In the genomic region with DNA sequence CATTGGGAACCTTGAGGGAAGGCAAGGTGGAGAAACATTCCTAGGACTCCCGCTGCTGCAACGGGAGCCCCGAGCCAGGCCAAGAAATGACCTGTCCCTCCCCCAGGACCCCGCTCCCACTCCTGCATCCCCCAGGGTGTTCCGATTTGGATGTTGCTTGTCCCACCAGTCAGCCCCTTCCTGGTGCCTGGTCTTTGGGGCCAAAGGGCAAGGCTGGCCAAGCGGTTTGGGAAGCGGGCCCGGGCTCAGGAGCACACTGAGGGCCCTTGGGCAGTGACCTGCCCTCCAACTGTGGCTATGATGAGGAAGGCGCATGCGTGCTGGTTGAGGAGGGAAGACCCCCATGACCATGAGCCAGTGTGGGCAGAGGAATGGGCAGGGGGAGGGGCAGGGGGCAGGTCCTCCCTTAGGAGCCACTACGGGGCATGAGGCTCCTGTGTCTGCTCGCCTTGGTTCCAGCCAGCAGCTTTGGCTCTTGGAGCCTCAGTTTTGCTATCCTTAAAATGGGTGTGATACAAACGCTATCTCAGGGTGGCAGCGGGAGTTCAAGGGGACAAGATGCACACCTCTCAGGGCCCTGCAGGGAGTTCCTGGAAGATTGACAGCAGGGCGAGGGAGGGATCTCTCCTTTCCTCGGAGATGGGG, we compare ENCODE assay signal across 12 cellular contexts. TPM values are rescaled to one million over a fixed set of nuclear protein-coding genes. Genes with fewer than 3 reads are reported as not detected.
DNase-seq lines count a peak whose midpoint lies in the region; ATAC-seq, FAIRE-seq and TF ChIP-seq lines count a peak whose summit lies in the region.
"Had no signal": no experiment of that assay in that cellular context is flagged by ENCODE, and none has a peak within 500 bp of the region (broad histone marks: within the 10 kb centered on the region; RNA-seq: fewer than 3 reads in every experiment).

No MANE protein-coding gene starts in this region.

- no peaks in the 10 kb centered on the region for H4K20me1 ChIP-seq in K562 (replicated peaks; ENCODE audit: control insufficient read depth, insufficient read depth, low read length)

- H3K9me1 ChIP-seq in K562 (ENCODE audit: control insufficient read depth, insufficient read depth, low read length), result no peaks in the 10 kb centered on the region

- TF ChIP-seq CTCF in K562 (IDR thresholded peaks at IDR 0.05 in 2 of 3, conservative IDR thresholded peaks at IDR 0.05 in 1 of 3; ENCODE audit: insufficient read depth in 2 of 3, low read depth in 1 of 3, low read length in 3 of 3), result no peak
- TF ChIP-seq CTCF in ovary (IDR thresholded peaks at IDR 0.05), result no peak
- TF ChIP-seq CTCF in upper lobe of right lung (IDR thresholded peaks at IDR 0.05), result no peak

- no TSS peak for BruUV-seq in K562 (replicated peaks; lab: Mats Ljungman, UMichigan)

- H3K4me3 ChIP-seq in K562 (no peak overlapping the region), right cardiac atrium (ENCODE audit: low read length) (no peak overlapping the region), ovary (no peak overlapping the region), upper lobe of right lung (no peak overlapping the region)

- no peaks in the 10 kb centered on the region for H3K79me2 ChIP-seq in K562 (ENCODE audit: control insufficient read depth, insufficient read depth, low read length)

- 71% methylated on average over 10 of the region's 16 CpGs for WGBS in K562 (ENCODE audit: insufficient coverage, low coverage, missing lambda C conversion rate)
- WGBS in right cardiac atrium, result 67% methylated on average over 16 of the region's 16 CpGs
- WGBS in ovary, 3 donors, result 57 to 72% (median 58%) methylated on average over 16 of the region's 16 CpGs

- H3K4me1 ChIP-seq in K562 (replicated peaks in 1 of 2; ENCODE audit: control insufficient read depth in 2 of 2, insufficient read depth in 2 of 2, low read length in 2 of 2) (peaks cover under 1 to 40% of the 10 kb centered on the region in 2 experiments; a peak in 3 of 5 replicates), right cardiac atrium (ENCODE audit: control insufficient read depth, insufficient read depth, low read length) (peaks cover 2% of the 10 kb centered on the region), ovary (ENCODE audit: insufficient read depth) (peaks cover 24% of the 10 kb centered on the region), upper lobe of right lung (peaks cover 18% of the 10 kb centered on the region)

- peak overlapping the region in 1 of 2 experiments; percentile 5; a peak in 1 of 4 replicates for H3K9ac ChIP-seq in K562 (ENCODE audit: insufficient read depth in 1 of 2, low read depth in 2 of 2, low read length in 2 of 2)
- H3K9ac ChIP-seq: KMS-11 had no signal

- H3K36me3 ChIP-seq in K562 (ENCODE audit: control insufficient read depth, insufficient read depth, low read length) (no peaks in the 10 kb centered on the region), ovary (no peaks in the 10 kb centered on the region), upper lobe of right lung (no peaks in the 10 kb centered on the region)

- H3K9me3 ChIP-seq in K562 (replicated peaks; ENCODE audit: control insufficient read depth, insufficient read depth, low read depth, low read length), result 0 out of 2 replicates have a peak, but pooled peaks cover 4% of the 10 kb centered on the region
- no peaks in the 10 kb centered on the region for H3K9me3 ChIP-seq in right cardiac atrium (ENCODE audit: control insufficient read depth, low read length)
- no peaks in the 10 kb centered on the region for H3K9me3 ChIP-seq in ovary
- H3K9me3 ChIP-seq in upper lobe of right lung, result no peaks in the 10 kb centered on the region

- intact Hi-C loops in K562 (cut with micrococcal nuclease) (no loop called here), right cardiac atrium (cut with DNase I) (loop anchor here in 1 of 4 donors (2.0 kb wide), 1 partner anchor 45 kb away; no protein-coding TSS in a partner anchor), ovary (cut with DNase I) (loop anchor here in 2 of 4 donors (2.0 to 10.0 kb wide), 3 partner anchors 39 to 53 kb away; partner anchors contain the start of gene RBM38 (in 1 of the 2)), upper lobe of right lung (cut with DNase I) (no loop called here)

- H3K27me3 ChIP-seq in K562 (ENCODE audit: control insufficient read depth in 2 of 2, insufficient read depth in 2 of 2, low read length in 2 of 2) (no peaks in the 10 kb centered on the region), right cardiac atrium (ENCODE audit: control insufficient read depth, insufficient read depth) (no peaks in the 10 kb centered on the region), ovary (no peaks in the 10 kb centered on the region), upper lobe of right lung (no peaks in the 10 kb centered on the region)

- FAIRE-seq in K562 (lab: Jason Lieb, UNC), result no peak
- FAIRE-seq: bronchial epithelial cell had no signal

- POLR2A ChIA-PET in K562 (lab: Yijun Ruan, JAX), result interaction anchor here (0.6 to 1.6 kb wide), 5 partner anchors 9 to 195 kb away, joined by 3 to 6 read pairs (median 3); no protein-coding TSS in a partner anchor

- DNase-seq in K562 (ENCODE audit: extremely low read depth in 1 of 4, low spot score in 3 of 4) (no peak), right cardiac atrium (peak in 1 of 3 donors; percentile 50), ovary (peak in 4 of 5 donors; percentile 27 to 69 (median 48)), upper lobe of right lung (no peak), A172 (ENCODE audit: low spot score) (no peak), hepatic stellate cell (ENCODE audit: low spot score) (no peak)
- DNase-seq in activated CD4-positive, alpha-beta T cell treated with anti-CD3 and anti-CD28 coated beads for 1 hour, result no peak
- DNase-seq: activated T-cell treated with anti-CD3 and anti-CD28 coated beads, Interleukin-2, amount 50 U/mL, for 72 hours; NCI-H1694; stimulated activated naive B cell treated with anti-CD40 and anti-IgM and Interleukin-4, amounts not matched to agents 10 μg/mL and 1 μg/mL and 100 μg/mL, for 72 hours had no signal

- ATAC-seq in K562, result no peak
- ATAC-seq in right cardiac atrium, result no peak
- no peak for ATAC-seq in upper lobe of right lung
- ATAC-seq: activated T-cell treated with anti-CD3 and anti-CD28 coated beads, Interleukin-2, amount 50 U/mL, for 72 hours; stimulated activated naive B cell treated with anti-CD40 and anti-IgM and Interleukin-4, amounts not matched to agents 10 μg/mL and 1 μg/mL and 100 μg/mL, for 72 hours had no signal

- TF ChIP-seq POLR2A in K562 (conservative IDR thresholded peaks at IDR 0.05) (no peak), ovary (IDR thresholded peaks at IDR 0.05) (no peak)

- in situ Hi-C loops in K562 (cut with MboI), result no loop called here

- TF ChIP-seq RAD21 in K562 (CRISPR knock-in tag; conservative IDR thresholded peaks at IDR 0.05 in 1 of 2, IDR thresholded peaks at IDR 0.05 in 1 of 2), result no peak

- H3K27ac ChIP-seq in K562 (ENCODE audit: extremely low read depth, low read depth, low read length) (no peak overlapping the region), right cardiac atrium (ENCODE audit: low read length) (peak overlapping the region; percentile 61), ovary (peak overlapping the region in 1 of 2 donors; percentile 81), upper lobe of right lung (peak overlapping the region; percentile 66)
- H3K27ac ChIP-seq: KMS-11 had no signal

- CTCF ChIA-PET in K562 (lab: Yijun Ruan, JAX; ENCODE audit: low intra/inter-chr PET ratio), result no interaction called here

- no peak overlapping the region for H3K4me2 ChIP-seq in K562 (ENCODE audit: insufficient read depth, low read length)
- H3K4me2 ChIP-seq: KMS-11 had no signal

- TF ChIP-seq EP300 in K562 (IDR thresholded peaks at IDR 0.05; ENCODE audit: low read length), result no peak
- no peak for TF ChIP-seq EP300 in ovary (IDR thresholded peaks at IDR 0.05)

- H2AFZ ChIP-seq in K562 (ENCODE audit: low read depth, low read length), result no peak overlapping the region

TF ChIP-seq in K562, 482 proteins besides CTCF, POLR2A, EP300 and RAD21 (continues in another document):
- TF ChIP-seq RBM39 (optimal IDR thresholded peaks at IDR 0.05; ENCODE audit: low read depth, low read length), result no peak
- no peak for TF ChIP-seq CBX2 (IDR thresholded peaks at IDR 0.05; ENCODE audit: insufficient read depth, low read length, poor library complexity, severe bottlenecking)
- TF ChIP-seq, protein P1, sequence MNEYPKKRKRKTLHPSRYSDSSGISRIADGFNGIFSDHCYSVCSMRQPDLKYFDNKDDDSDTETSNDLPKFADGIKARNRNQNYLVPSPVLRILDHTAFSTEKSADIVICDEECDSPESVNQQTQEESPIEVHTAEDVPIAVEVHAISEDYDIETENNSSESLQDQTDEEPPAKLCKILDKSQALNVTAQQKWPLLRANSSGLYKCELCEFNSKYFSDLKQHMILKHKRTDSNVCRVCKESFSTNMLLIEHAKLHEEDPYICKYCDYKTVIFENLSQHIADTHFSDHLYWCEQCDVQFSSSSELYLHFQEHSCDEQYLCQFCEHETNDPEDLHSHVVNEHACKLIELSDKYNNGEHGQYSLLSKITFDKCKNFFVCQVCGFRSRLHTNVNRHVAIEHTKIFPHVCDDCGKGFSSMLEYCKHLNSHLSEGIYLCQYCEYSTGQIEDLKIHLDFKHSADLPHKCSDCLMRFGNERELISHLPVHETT (CRISPR knock-in tag; conservative IDR thresholded peaks at IDR 0.05 in 1 of 2, IDR thresholded peaks at IDR 0.05 in 1 of 2), result no peak
- no peak for TF ChIP-seq BCL6 (CRISPR knock-in tag; IDR thresholded peaks at IDR 0.05)

RNA-seq across cellular contexts. Expression of gene RBM38, which starts 50.4 kb away (rescaled TPM):
- total RNA-seq in K562 (2011; cell fraction: chromatin; rRNA removed; ENCODE audit: low replicate concordance), result 13.6 and 33.0 TPM in 2 replicates
- total RNA-seq in K562 (2011; cell fraction: nucleolus; rRNA removed), result 29.3 and 29.4 TPM in 2 replicates
- total RNA-seq in K562 (2011; cell fraction: nucleoplasm; rRNA removed), result 21.9 and 24.7 TPM in 2 replicates
- total RNA-seq in K562 (2014; rRNA removed), result 63.6 and 74.0 TPM in 2 replicates
- total RNA-seq in K562 (2014; rRNA removed; fragmentation: Illumina TruSeq; extraction: Trizol), result 10.9 and 12.3 TPM in 2 replicates
- total RNA-seq in K562 (2015; rRNA removed; fragmentation: Illumina TruSeq; extraction: Trizol), result 33.9 and 36.1 TPM in 2 replicates
- total RNA-seq in K562 (2021), result 82.4 and 83.4 TPM in 2 replicates
- polyA plus RNA-seq in K562 (2011; rRNA removed), result 31.9 and 33.2 TPM in 2 replicates
- 44.2 and 145 TPM in 2 replicates for polyA plus RNA-seq in K562 (2011; cell fraction: cytosol; rRNA removed)
- polyA plus RNA-seq in K562 (2011; cell fraction: nucleus; rRNA removed), result 29.1 and 66.0 TPM in 2 replicates
- polyA plus RNA-seq in K562 (2012), result 54.8 and 56.8 TPM in 2 replicates
- polyA plus RNA-seq in K562 (2014; fragmentation: Illumina TruSeq; extraction: Trizol), result 22.5 and 55.0 TPM in 2 replicates
- under 1 TPM; 0.28 to 0.39 TPM for polyA plus RNA-seq in K562 (2014; fragmentation: Nextera tagmentation; extraction: Ambion mirVana)
- polyA plus RNA-seq in K562 (2014; rRNA removed), result 79.6 and 84.1 TPM in 2 replicates
- 7.0 and 14.2 TPM in 2 replicates for polyA minus RNA-seq in K562 (2011; rRNA and poly(A)+ RNA removed)
- 35.7 and 38.9 TPM in 2 replicates for polyA minus RNA-seq in K562 (2011; cell fraction: cytosol; rRNA and poly(A)+ RNA removed)
- polyA minus RNA-seq in K562 (2011; cell fraction: nucleus; rRNA and poly(A)+ RNA removed), result 8.0 and 10.9 TPM in 2 replicates
- total RNA-seq in right cardiac atrium, result 100 to 1,000 TPM in 1 of 4 donors, 10 to 100 TPM in 3; 82.6 to 143 (median 94.4) TPM
- 182 TPM for polyA plus RNA-seq in right cardiac atrium
- 10 to 100 TPM; 20.0 to 77.6 (median 39.3) TPM for total RNA-seq in ovary
- polyA plus RNA-seq in ovary, result 10 to 100 TPM in 1 of 2 donors, 1 to 10 TPM in 1; 6.3 to 36.6 TPM
- total RNA-seq in upper lobe of right lung, result 13.4 TPM
- total RNA-seq in A172 (2014; rRNA removed; shearing (Covaris generic)), result 41.4 and 53.5 TPM in 2 replicates

Comparison
In these comparisons a context has a peak if more than half of its experiments do, and no peak if none do; other contexts are left out.
1. DNase-seq: peak in ovary (4 of 5); none in K562 (0 of 4), upper lobe of right lung (single experiment), A172 (single experiment), activated CD4-positive, alpha-beta T cell treated with anti-CD3 and anti-CD28 coated beads for 1 hour (single experiment) and hepatic stellate cell (single experiment).